Comparison of ENCODE assay signal across 1 cellular context in genomic region chr1:13748610-13749505, GRCh38.
TF ChIP-seq lines count a peak whose summit lies in the region.

No MANE protein-coding gene starts in this region.

TF ChIP-seq in HEK293, 187 proteins besides CTCF, POLR2A, EP300 and RAD21 (continued from another document):
- TF ChIP-seq, protein P1, sequence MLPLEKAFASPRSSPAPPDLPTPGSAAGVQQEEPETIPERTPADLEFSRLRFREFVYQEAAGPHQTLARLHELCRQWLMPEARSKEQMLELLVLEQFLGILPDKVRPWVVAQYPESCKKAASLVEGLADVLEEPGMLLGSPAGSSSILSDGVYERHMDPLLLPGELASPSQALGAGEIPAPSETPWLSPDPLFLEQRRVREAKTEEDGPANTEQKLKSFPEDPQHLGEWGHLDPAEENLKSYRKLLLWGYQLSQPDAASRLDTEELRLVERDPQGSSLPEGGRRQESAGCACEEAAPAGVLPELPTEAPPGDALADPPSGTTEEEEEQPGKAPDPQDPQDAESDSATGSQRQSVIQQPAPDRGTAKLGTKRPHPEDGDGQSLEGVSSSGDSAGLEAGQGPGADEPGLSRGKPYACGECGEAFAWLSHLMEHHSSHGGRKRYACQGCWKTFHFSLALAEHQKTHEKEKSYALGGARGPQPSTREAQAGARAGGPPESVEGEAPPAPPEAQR (tag by site-specific recombination; IDR thresholded peaks at IDR 0.05) = no peak
- 0 out of 2 replicates have a peak, but pooled peaks have one; percentile 28 for TF ChIP-seq TCF7L2 (IDR thresholded peaks at IDR 0.05; ENCODE audit: borderline replicate concordance, low read depth, low read length)
- TF ChIP-seq KLF9 (tag by site-specific recombination; IDR thresholded peaks at IDR 0.05; ENCODE audit: low read depth) = no peak
- TF ChIP-seq, protein P2, sequence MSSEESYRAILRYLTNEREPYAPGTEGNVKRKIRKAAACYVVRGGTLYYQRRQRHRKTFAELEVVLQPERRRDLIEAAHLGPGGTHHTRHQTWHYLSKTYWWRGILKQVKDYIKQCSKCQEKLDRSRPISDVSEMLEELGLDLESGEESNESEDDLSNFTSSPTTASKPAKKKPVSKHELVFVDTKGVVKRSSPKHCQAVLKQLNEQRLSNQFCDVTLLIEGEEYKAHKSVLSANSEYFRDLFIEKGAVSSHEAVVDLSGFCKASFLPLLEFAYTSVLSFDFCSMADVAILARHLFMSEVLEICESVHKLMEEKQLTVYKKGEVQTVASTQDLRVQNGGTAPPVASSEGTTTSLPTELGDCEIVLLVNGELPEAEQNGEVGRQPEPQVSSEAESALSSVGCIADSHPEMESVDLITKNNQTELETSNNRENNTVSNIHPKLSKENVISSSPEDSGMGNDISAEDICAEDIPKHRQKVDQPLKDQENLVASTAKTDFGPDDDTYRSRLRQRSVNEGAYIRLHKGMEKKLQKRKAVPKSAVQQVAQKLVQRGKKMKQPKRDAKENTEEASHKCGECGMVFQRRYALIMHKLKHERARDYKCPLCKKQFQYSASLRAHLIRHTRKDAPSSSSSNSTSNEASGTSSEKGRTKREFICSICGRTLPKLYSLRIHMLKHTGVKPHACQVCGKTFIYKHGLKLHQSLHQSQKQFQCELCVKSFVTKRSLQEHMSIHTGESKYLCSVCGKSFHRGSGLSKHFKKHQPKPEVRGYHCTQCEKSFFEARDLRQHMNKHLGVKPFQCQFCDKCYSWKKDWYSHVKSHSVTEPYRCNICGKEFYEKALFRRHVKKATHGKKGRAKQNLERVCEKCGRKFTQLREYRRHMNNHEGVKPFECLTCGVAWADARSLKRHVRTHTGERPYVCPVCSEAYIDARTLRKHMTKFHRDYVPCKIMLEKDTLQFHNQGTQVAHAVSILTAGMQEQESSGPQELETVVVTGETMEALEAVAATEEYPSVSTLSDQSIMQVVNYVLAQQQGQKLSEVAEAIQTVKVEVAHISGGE (tag by site-specific recombination; conservative IDR thresholded peaks at IDR 0.05; ENCODE audit: low read depth) = 0 out of 2 replicates have a peak, but pooled peaks have one; percentile 26
- no peak for TF ChIP-seq MZF1 (tag by site-specific recombination; IDR thresholded peaks at IDR 0.05; ENCODE audit: borderline replicate concordance)
- TF ChIP-seq PRDM10 (tag by site-specific recombination; IDR thresholded peaks at IDR 0.05) = peak; percentile 88
- peak; percentile 61 for TF ChIP-seq ZXDB (tag by site-specific recombination; IDR thresholded peaks at IDR 0.05)
- TF ChIP-seq SP2 (tag by site-specific recombination; IDR thresholded peaks at IDR 0.05) = peak; percentile 81
- TF ChIP-seq SALL2 (tag by site-specific recombination; IDR thresholded peaks at IDR 0.05; ENCODE audit: borderline replicate concordance) = no peak
- TF ChIP-seq, protein P3, sequence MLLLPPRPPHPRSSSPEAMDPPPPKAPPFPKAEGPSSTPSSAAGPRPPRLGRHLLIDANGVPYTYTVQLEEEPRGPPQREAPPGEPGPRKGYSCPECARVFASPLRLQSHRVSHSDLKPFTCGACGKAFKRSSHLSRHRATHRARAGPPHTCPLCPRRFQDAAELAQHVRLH (tag by site-specific recombination; IDR thresholded peaks at IDR 0.05) = peak; percentile 86
- no peak for TF ChIP-seq ZSCAN16 (tag by site-specific recombination; IDR thresholded peaks at IDR 0.05)
- peak; percentile 81 for TF ChIP-seq ZBTB20 (tag by site-specific recombination; IDR thresholded peaks at IDR 0.05)
- TF ChIP-seq, protein P4, sequence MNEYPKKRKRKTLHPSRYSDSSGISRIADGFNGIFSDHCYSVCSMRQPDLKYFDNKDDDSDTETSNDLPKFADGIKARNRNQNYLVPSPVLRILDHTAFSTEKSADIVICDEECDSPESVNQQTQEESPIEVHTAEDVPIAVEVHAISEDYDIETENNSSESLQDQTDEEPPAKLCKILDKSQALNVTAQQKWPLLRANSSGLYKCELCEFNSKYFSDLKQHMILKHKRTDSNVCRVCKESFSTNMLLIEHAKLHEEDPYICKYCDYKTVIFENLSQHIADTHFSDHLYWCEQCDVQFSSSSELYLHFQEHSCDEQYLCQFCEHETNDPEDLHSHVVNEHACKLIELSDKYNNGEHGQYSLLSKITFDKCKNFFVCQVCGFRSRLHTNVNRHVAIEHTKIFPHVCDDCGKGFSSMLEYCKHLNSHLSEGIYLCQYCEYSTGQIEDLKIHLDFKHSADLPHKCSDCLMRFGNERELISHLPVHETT (tag by site-specific recombination; IDR thresholded peaks at IDR 0.05) = no peak
- TF ChIP-seq ZSCAN30 (tag by site-specific recombination; IDR thresholded peaks at IDR 0.05) = peak; percentile 42; the same call in 1 of the 2 replicates
- TF ChIP-seq KLF8 (tag by site-specific recombination; IDR thresholded peaks at IDR 0.05) = peak; percentile 41; the same call in 1 of the 2 replicates
- TF ChIP-seq ZNF155 (tag by site-specific recombination; IDR thresholded peaks at IDR 0.05) = no peak
- TF ChIP-seq SP7 (tag by site-specific recombination; IDR thresholded peaks at IDR 0.05) = 0 out of 2 replicates have a peak, but pooled peaks have one; percentile 24
- peak; percentile 15; the same call in 1 of the 2 replicates for TF ChIP-seq ZNF561 (tag by site-specific recombination; IDR thresholded peaks at IDR 0.05; ENCODE audit: borderline replicate concordance)
- TF ChIP-seq ZNF341 (tag by site-specific recombination; IDR thresholded peaks at IDR 0.05; ENCODE audit: low read depth) = peak; percentile 74
- no peak for TF ChIP-seq ZNF610 (tag by site-specific recombination; IDR thresholded peaks at IDR 0.05; ENCODE audit: borderline replicate concordance)
- TF ChIP-seq ZNF514 (tag by site-specific recombination; IDR thresholded peaks at IDR 0.05) = no peak
- TF ChIP-seq, protein P5, sequence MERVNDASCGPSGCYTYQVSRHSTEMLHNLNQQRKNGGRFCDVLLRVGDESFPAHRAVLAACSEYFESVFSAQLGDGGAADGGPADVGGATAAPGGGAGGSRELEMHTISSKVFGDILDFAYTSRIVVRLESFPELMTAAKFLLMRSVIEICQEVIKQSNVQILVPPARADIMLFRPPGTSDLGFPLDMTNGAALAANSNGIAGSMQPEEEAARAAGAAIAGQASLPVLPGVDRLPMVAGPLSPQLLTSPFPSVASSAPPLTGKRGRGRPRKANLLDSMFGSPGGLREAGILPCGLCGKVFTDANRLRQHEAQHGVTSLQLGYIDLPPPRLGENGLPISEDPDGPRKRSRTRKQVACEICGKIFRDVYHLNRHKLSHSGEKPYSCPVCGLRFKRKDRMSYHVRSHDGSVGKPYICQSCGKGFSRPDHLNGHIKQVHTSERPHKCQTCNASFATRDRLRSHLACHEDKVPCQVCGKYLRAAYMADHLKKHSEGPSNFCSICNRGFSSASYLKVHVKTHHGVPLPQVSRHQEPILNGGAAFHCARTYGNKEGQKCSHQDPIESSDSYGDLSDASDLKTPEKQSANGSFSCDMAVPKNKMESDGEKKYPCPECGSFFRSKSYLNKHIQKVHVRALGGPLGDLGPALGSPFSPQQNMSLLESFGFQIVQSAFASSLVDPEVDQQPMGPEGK (tag by site-specific recombination; IDR thresholded peaks at IDR 0.05) = 0 out of 2 replicates have a peak, but pooled peaks have one; percentile 22
- TF ChIP-seq, protein P6, sequence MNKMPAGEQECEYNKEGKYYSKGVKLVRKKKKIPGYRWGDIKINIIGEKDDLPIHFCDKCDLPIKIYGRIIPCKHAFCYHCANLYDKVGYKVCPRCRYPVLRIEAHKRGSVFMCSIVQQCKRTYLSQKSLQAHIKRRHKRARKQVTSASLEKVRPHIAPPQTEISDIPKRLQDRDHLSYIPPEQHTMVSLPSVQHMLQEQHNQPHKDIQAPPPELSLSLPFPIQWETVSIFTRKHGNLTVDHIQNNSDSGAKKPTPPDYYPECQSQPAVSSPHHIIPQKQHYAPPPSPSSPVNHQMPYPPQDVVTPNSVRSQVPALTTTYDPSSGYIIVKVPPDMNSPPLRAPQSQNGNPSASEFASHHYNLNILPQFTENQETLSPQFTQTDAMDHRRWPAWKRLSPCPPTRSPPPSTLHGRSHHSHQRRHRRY (tag by site-specific recombination; IDR thresholded peaks at IDR 0.05) = no peak
- TF ChIP-seq ZNF211 (tag by site-specific recombination; IDR thresholded peaks at IDR 0.05; ENCODE audit: low read depth) = no peak
- TF ChIP-seq SP3 (tag by site-specific recombination; IDR thresholded peaks at IDR 0.05) = peak; percentile 28
- TF ChIP-seq KLF10 (tag by site-specific recombination; IDR thresholded peaks at IDR 0.05) = 0 out of 2 replicates have a peak, but pooled peaks have one; percentile 19
- 0 out of 2 replicates have a peak, but pooled peaks have one; percentile 22 for TF ChIP-seq KLF16 (tag by site-specific recombination; IDR thresholded peaks at IDR 0.05)
- no peak for TF ChIP-seq ZNF707 (tag by site-specific recombination; IDR thresholded peaks at IDR 0.05)
- no peak for TF ChIP-seq ZBTB21 (tag by site-specific recombination; IDR thresholded peaks at IDR 0.05)
- TF ChIP-seq ZNF660 (tag by site-specific recombination; IDR thresholded peaks at IDR 0.05) = peak; percentile 65; the same call in 1 of the 2 replicates
- no peak for TF ChIP-seq ZNF223 (tag by site-specific recombination; IDR thresholded peaks at IDR 0.05)
- TF ChIP-seq, protein P7, sequence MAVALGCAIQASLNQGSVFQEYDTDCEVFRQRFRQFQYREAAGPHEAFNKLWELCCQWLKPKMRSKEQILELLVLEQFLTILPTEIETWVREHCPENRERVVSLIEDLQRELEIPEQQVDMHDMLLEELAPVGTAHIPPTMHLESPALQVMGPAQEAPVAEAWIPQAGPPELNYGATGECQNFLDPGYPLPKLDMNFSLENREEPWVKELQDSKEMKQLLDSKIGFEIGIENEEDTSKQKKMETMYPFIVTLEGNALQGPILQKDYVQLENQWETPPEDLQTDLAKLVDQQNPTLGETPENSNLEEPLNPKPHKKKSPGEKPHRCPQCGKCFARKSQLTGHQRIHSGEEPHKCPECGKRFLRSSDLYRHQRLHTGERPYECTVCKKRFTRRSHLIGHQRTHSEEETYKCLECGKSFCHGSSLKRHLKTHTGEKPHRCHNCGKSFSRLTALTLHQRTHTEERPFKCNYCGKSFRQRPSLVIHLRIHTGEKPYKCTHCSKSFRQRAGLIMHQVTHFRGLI (tag by site-specific recombination; IDR thresholded peaks at IDR 0.05) = no peak
- TF ChIP-seq ZNF2 (tag by site-specific recombination; IDR thresholded peaks at IDR 0.05) = no peak
- TF ChIP-seq ZBTB26 (tag by site-specific recombination; optimal IDR thresholded peaks at IDR 0.05) = peak; percentile 62
- TF ChIP-seq SCRT2 (tag by site-specific recombination; IDR thresholded peaks at IDR 0.05) = no peak
- TF ChIP-seq IKZF3 (tag by site-specific recombination; IDR thresholded peaks at IDR 0.05) = peak; percentile 31; the same call in 1 of the 2 replicates
- no peak for TF ChIP-seq ZNF394 (tag by site-specific recombination; IDR thresholded peaks at IDR 0.05; ENCODE audit: borderline replicate concordance)
- TF ChIP-seq ZSCAN4 (tag by site-specific recombination; IDR thresholded peaks at IDR 0.05) = no peak
- TF ChIP-seq ZNF335 (tag by site-specific recombination; conservative IDR thresholded peaks at IDR 0.05) = peak; percentile 80
